ENCODE assay signal across 10 cellular contexts in genomic region chr2:191318729-191319078, GRCh38.
DNase-seq lines count a peak whose midpoint lies in the region; ATAC-seq and TF ChIP-seq lines count a peak whose summit lies in the region.
"Had no signal": no experiment of that assay in that cellular context is flagged by ENCODE, and none has a peak within 500 bp of the region (broad histone marks: within the 10 kb centered on the region; RNA-seq: fewer than 3 reads in every experiment).

No MANE protein-coding gene starts in this region.

- POLR2A ChIA-PET in CD8-positive, alpha-beta T cell (lab: Charles Lee): no interaction called here

- no peaks in the 10 kb centered on the region for H3K36me3 Mint-ChIP-seq in CD8-positive, alpha-beta T cell

- peak overlapping the region; percentile 87 for H3K27ac ChIP-seq in mesodermal cell (ENCODE audit: low read depth, low read length, severe bottlenecking)
- no peak overlapping the region for H3K27ac ChIP-seq in CD8-positive, alpha-beta T cell (ENCODE audit: low read depth, low read length)

- H3K4me3 ChIP-seq in AG10803 (ENCODE audit: low read length) (no peak overlapping the region), mesodermal cell (ENCODE audit: extremely low read depth, insufficient read depth, low read length, poor library complexity, severe bottlenecking) (no peak overlapping the region)
- no peak overlapping the region for H3K4me3 ChIP-seq in CD8-positive, alpha-beta T cell (ENCODE audit: low read depth, low read length)

- H3K27ac Mint-ChIP-seq in CD8-positive, alpha-beta T cell: no peak overlapping the region
- H3K27ac Mint-ChIP-seq: dendritic cell treated with granulocyte-macrophage colony-stimulating factor and Interleukin-4, amounts not matched to agents 40 ng/mL and 50 ng/mL, for 4 days; stimulated activated naive CD8-positive, alpha-beta T cell treated with anti-CD3 and anti-CD28 coated beads, Interleukin-15, amount 100 ng/mL, for 72 hours had no signal

- peaks cover 15% of the 10 kb centered on the region for H3K4me1 Mint-ChIP-seq in CD8-positive, alpha-beta T cell (ENCODE audit: low read depth)

- H3K4me1 ChIP-seq in mesodermal cell (ENCODE audit: control insufficient read depth, insufficient read depth, low read length, poor library complexity, severe bottlenecking): peaks cover 71% of the 10 kb centered on the region
- H3K4me1 ChIP-seq in CD8-positive, alpha-beta T cell (ENCODE audit: insufficient read depth, low read length): peaks cover 15% of the 10 kb centered on the region

- no peaks in the 10 kb centered on the region for H3K36me3 ChIP-seq in mesodermal cell (ENCODE audit: control insufficient read depth, insufficient read depth, low read length)
- no peaks in the 10 kb centered on the region for H3K36me3 ChIP-seq in CD8-positive, alpha-beta T cell (ENCODE audit: insufficient read depth, low read length)

- intact Hi-C loops in CD8-positive, alpha-beta T cell (cut with DNase I, micrococcal nuclease): no loop called here

- no peak for TF ChIP-seq CTCF in AG10803 (conservative IDR thresholded peaks at IDR 0.05; ENCODE audit: low read length)
- no peak for TF ChIP-seq CTCF in CD8-positive, alpha-beta T cell (IDR thresholded peaks at IDR 0.05)

- CTCF ChIA-PET in CD8-positive, alpha-beta T cell (lab: Charles Lee): no interaction called here

- H3K4me3 Mint-ChIP-seq in CD8-positive, alpha-beta T cell: no peak overlapping the region
- H3K4me3 Mint-ChIP-seq: dendritic cell treated with granulocyte-macrophage colony-stimulating factor and Interleukin-4, amounts not matched to agents 40 ng/mL and 50 ng/mL, for 4 days; stimulated activated naive CD8-positive, alpha-beta T cell treated with anti-CD3 and anti-CD28 coated beads, Interleukin-15, amount 100 ng/mL, for 72 hours had no signal

- H3K27me3 ChIP-seq in CD8-positive, alpha-beta T cell (ENCODE audit: insufficient read depth, low read length): no peaks in the 10 kb centered on the region

- H3K9me3 Mint-ChIP-seq in CD8-positive, alpha-beta T cell: no peaks in the 10 kb centered on the region
- H3K9me3 Mint-ChIP-seq: dendritic cell treated with granulocyte-macrophage colony-stimulating factor and Interleukin-4, amounts not matched to agents 40 ng/mL and 50 ng/mL, for 4 days had no signal

- H3K27me3 Mint-ChIP-seq in CD8-positive, alpha-beta T cell (ENCODE audit: low read depth): peaks cover 3% of the 10 kb centered on the region
- H3K27me3 Mint-ChIP-seq: dendritic cell treated with granulocyte-macrophage colony-stimulating factor and Interleukin-4, amounts not matched to agents 40 ng/mL and 50 ng/mL, for 4 days had no signal

- peak; percentile 62 for DNase-seq in AG10803 (ENCODE audit: low read depth)
- DNase-seq in LoVo (ENCODE audit: low spot score): peak; percentile 57
- DNase-seq in dedifferentiated amniotic fluid mesenchymal stem cell (ENCODE audit: extremely low spot score): peak; percentile 75
- no peak for DNase-seq in CD8-positive, alpha-beta T cell
- no peak for DNase-seq in NCI-H774 (lab: John Stamatoyannopoulos, UW)
- no peak for DNase-seq in NCI-H1105 treated with DMSO at 0.1 percent for 48 hours (lab: John Stamatoyannopoulos, UW)
- DNase-seq: stimulated activated naive CD8-positive, alpha-beta T cell treated with anti-CD3 and anti-CD28 coated beads, Interleukin-15, amount 100 ng/mL, for 72 hours had no signal

- ATAC-seq in CD8-positive, alpha-beta T cell: no peak
- ATAC-seq in GM21737 (IDR thresholded peaks at IDR 0.05; ENCODE audit: unreplicated experiment): no peak
- ATAC-seq: stimulated activated naive CD8-positive, alpha-beta T cell treated with anti-CD3 and anti-CD28 coated beads, Interleukin-15, amount 100 ng/mL, for 72 hours had no signal

- H3K9me3 ChIP-seq in mesodermal cell (ENCODE audit: control insufficient read depth, low read length): peaks cover 1% of the 10 kb centered on the region
- no peaks in the 10 kb centered on the region for H3K9me3 ChIP-seq in CD8-positive, alpha-beta T cell (ENCODE audit: low read length)

Comparison
In these comparisons a context has a peak if more than half of its experiments do, and no peak if none do; other contexts are left out.
1. DNase-seq: peak in AG10803 (single experiment), LoVo (single experiment) and dedifferentiated amniotic fluid mesenchymal stem cell (single experiment); none in CD8-positive, alpha-beta T cell (0 of 7), NCI-H774 (single experiment) and NCI-H1105 treated with DMSO at 0.1 percent for 48 hours (single experiment).